Comparison of ENCODE assay signal across 18 cellular contexts in genomic region chr7:92042056-92042737, GRCh38.
DNase-seq lines count a peak whose midpoint lies in the region; ATAC-seq, FAIRE-seq and TF ChIP-seq lines count a peak whose summit lies in the region.
"Had no signal": no experiment of that assay in that cellular context is flagged by ENCODE, and none has a peak within 500 bp of the region (broad histone marks: within the 10 kb centered on the region; RNA-seq: fewer than 3 reads in every experiment).

No MANE protein-coding gene starts in this region.

- H3K27me3 ChIP-seq in left ventricle myocardium inferior (ENCODE audit: low read depth): no peaks in the 10 kb centered on the region
- no peaks in the 10 kb centered on the region for H3K27me3 ChIP-seq in osteoblast (ENCODE audit: insufficient read depth, low read length)
- H3K27me3 ChIP-seq: breast epithelium, foreskin keratinocyte, sigmoid colon had no signal

- ATAC-seq in A549 (peak in 1 of 2 experiments; percentile 70; a peak in 3 of 6 replicates), HG02798 (IDR thresholded peaks at IDR 0.05; ENCODE audit: poor library complexity, unreplicated experiment) (no peak), GM21825 (IDR thresholded peaks at IDR 0.05; ENCODE audit: unreplicated experiment) (no peak)
- ATAC-seq in activated T-cell treated with anti-CD3 and anti-CD28 coated beads, Interleukin-2, amount 50 U/mL, for 4 hours: no peak
- ATAC-seq: activated naive CD8-positive, alpha-beta T cell treated with anti-CD3 and anti-CD28 coated beads, Interleukin-2, amount 50 U/mL, for 24 hours; foreskin keratinocyte had no signal

- FAIRE-seq in A549 (lab: Jason Lieb, UNC): peak; percentile 84

- H2AFZ ChIP-seq in osteoblast (ENCODE audit: low read length): no peak overlapping the region

- WGBS in A549 (ENCODE audit: missing lambda C conversion rate): 45% methylated on average over 4 of the region's 4 CpGs

- H3K4me2 ChIP-seq in A549 (peak overlapping the region; percentile 55), osteoblast (ENCODE audit: insufficient read depth, low read length) (no peak overlapping the region)

- no peak overlapping the region for H3K4me3 Mint-ChIP-seq in activated T-cell treated with anti-CD3 and anti-CD28 coated beads, Interleukin-2, amount 50 U/mL, for 4 hours
- H3K4me3 Mint-ChIP-seq: activated naive CD8-positive, alpha-beta T cell treated with anti-CD3 and anti-CD28 coated beads, Interleukin-2, amount 50 U/mL, for 24 hours; CD14-positive monocyte; IgD-negative memory B cell had no signal

- H3K9me3 Mint-ChIP-seq in activated T-cell treated with anti-CD3 and anti-CD28 coated beads, Interleukin-2, amount 50 U/mL, for 4 hours: no peaks in the 10 kb centered on the region
- H3K9me3 Mint-ChIP-seq: activated naive CD8-positive, alpha-beta T cell treated with anti-CD3 and anti-CD28 coated beads, Interleukin-2, amount 50 U/mL, for 24 hours; CD14-positive monocyte; IgD-negative memory B cell had no signal

- no peaks in the 10 kb centered on the region for H3K79me2 ChIP-seq in osteoblast (ENCODE audit: insufficient read depth, low read length)

- H3K4me1 Mint-ChIP-seq in activated T-cell treated with anti-CD3 and anti-CD28 coated beads, Interleukin-2, amount 50 U/mL, for 4 hours (ENCODE audit: low read depth): no peaks in the 10 kb centered on the region
- H3K4me1 Mint-ChIP-seq: activated naive CD8-positive, alpha-beta T cell treated with anti-CD3 and anti-CD28 coated beads, Interleukin-2, amount 50 U/mL, for 24 hours; CD14-positive monocyte; IgD-negative memory B cell had no signal

- TF ChIP-seq CTCF in A549 (IDR thresholded peaks at IDR 0.05): no peak
- TF ChIP-seq CTCF in left ventricle myocardium inferior (IDR thresholded peaks at IDR 0.05; ENCODE audit: borderline replicate concordance): no peak
- TF ChIP-seq CTCF in osteoblast (IDR thresholded peaks at IDR 0.05; ENCODE audit: extremely low read depth, low read depth, low read length): no peak

- no peak for TF ChIP-seq EP300 in A549 (IDR thresholded peaks at IDR 0.05)

- H3K36me3 Mint-ChIP-seq in activated T-cell treated with anti-CD3 and anti-CD28 coated beads, Interleukin-2, amount 50 U/mL, for 4 hours (ENCODE audit: insufficient read depth): peaks cover 35% of the 10 kb centered on the region

- 0 out of 6 replicates have a peak overlapping the region, but pooled peaks of 1 of the 2 experiments have one; percentile 2 for H3K27ac ChIP-seq in A549
- peak overlapping the region; percentile 82 for H3K27ac ChIP-seq in left ventricle myocardium inferior (replicated peaks)
- H3K27ac ChIP-seq in osteoblast (ENCODE audit: low read depth, low read length): no peak overlapping the region
- H3K27ac ChIP-seq: breast epithelium, foreskin keratinocyte had no signal

- POLR2A ChIA-PET in A549 (lab: Yijun Ruan, JAX): no interaction called here

- DNase-seq in A549 (ENCODE audit: low read depth in 1 of 2, low spot score in 1 of 2) (peak; percentile 8 to 54), HuH-7.5 (ENCODE audit: low spot score) (peak; percentile 43), left ventricle myocardium inferior (no peak), osteoblast (ENCODE audit: insufficient read length, low spot score, missing footprints) (peak; percentile 54), T-helper 1 cell (no peak)
- DNase-seq in activated T-cell treated with anti-CD3 and anti-CD28 coated beads, Interleukin-2, amount 50 U/mL, for 4 hours: no peak
- DNase-seq: activated naive CD8-positive, alpha-beta T cell treated with anti-CD3 and anti-CD28 coated beads, Interleukin-2, amount 50 U/mL, for 24 hours; DMS153; foreskin keratinocyte; NCI-H1694; RPMI8226; sigmoid colon; stimulated activated CD4-positive, alpha-beta T cell treated with anti-CD3 and anti-CD28 coated beads, Interleukin-2, amount 100 ng/mL, for 48 hours had no signal

- TF ChIP-seq RAD21 in A549 (conservative IDR thresholded peaks at IDR 0.05 in 1 of 2, IDR thresholded peaks at IDR 0.05 in 1 of 2): no peak

- peaks cover 66% of the 10 kb centered on the region for H3K36me3 ChIP-seq in left ventricle myocardium inferior
- peaks cover 31% of the 10 kb centered on the region for H3K36me3 ChIP-seq in osteoblast (ENCODE audit: insufficient read depth, low read length)

- H3K9me3 ChIP-seq in A549 (no peaks in the 10 kb centered on the region), left ventricle myocardium inferior (replicated peaks) (no peaks in the 10 kb centered on the region), osteoblast (ENCODE audit: low read depth, low read length) (no peaks in the 10 kb centered on the region)
- H3K9me3 ChIP-seq: breast epithelium, sigmoid colon had no signal

- no peak overlapping the region for H3K4me3 ChIP-seq in A549
- H3K4me3 ChIP-seq in left ventricle myocardium inferior: no peak overlapping the region
- H3K4me3 ChIP-seq in osteoblast (ENCODE audit: insufficient read depth, low read length): no peak overlapping the region
- H3K4me3 ChIP-seq: breast epithelium, sigmoid colon had no signal

- no peak for TF ChIP-seq POLR2A in A549 (IDR thresholded peaks at IDR 0.05; ENCODE audit: low read length)

- H3K4me1 ChIP-seq in A549: peaks cover 13% of the 10 kb centered on the region; the same call in 2 of the 3 replicates
- peaks cover 27% of the 10 kb centered on the region for H3K4me1 ChIP-seq in left ventricle myocardium inferior
- H3K4me1 ChIP-seq in osteoblast (ENCODE audit: insufficient read depth, low read length): no peaks in the 10 kb centered on the region
- H3K4me1 ChIP-seq: breast epithelium, foreskin keratinocyte had no signal

- H3K27me3 Mint-ChIP-seq in activated T-cell treated with anti-CD3 and anti-CD28 coated beads, Interleukin-2, amount 50 U/mL, for 4 hours (ENCODE audit: low read depth): no peaks in the 10 kb centered on the region
- H3K27me3 Mint-ChIP-seq: activated naive CD8-positive, alpha-beta T cell treated with anti-CD3 and anti-CD28 coated beads, Interleukin-2, amount 50 U/mL, for 24 hours; IgD-negative memory B cell had no signal

- CTCF ChIA-PET in A549 (lab: Yijun Ruan, JAX): no interaction called here

- no peaks in the 10 kb centered on the region for H4K20me1 ChIP-seq in osteoblast (ENCODE audit: insufficient read depth, low read length)

- intact Hi-C loops in left ventricle myocardium inferior (cut with micrococcal nuclease): no loop called here

TF ChIP-seq in A549, 52 proteins besides CTCF, POLR2A, EP300 and RAD21:
- TF ChIP-seq ATOH8 (CRISPR knock-in tag; IDR thresholded peaks at IDR 0.05; ENCODE audit: low read depth) (no peak), KDM1A (IDR thresholded peaks at IDR 0.05; ENCODE audit: low read depth) (no peak), HEYL (CRISPR knock-in tag; IDR thresholded peaks at IDR 0.05) (no peak), BHLHE40 (IDR thresholded peaks at IDR 0.05; ENCODE audit: low read depth, low read length) (no peak), FOSB (CRISPR knock-in tag; IDR thresholded peaks at IDR 0.05) (no peak), HDAC2 (IDR thresholded peaks at IDR 0.05) (no peak)

Comparison
In these comparisons a context has a peak if more than half of its experiments do, and no peak if none do; other contexts are left out.
1. DNase-seq: peak in A549 (2 of 2), HuH-7.5 (single experiment) and osteoblast (single experiment); none in left ventricle myocardium inferior (single experiment), activated T-cell treated with anti-CD3 and anti-CD28 coated beads, Interleukin-2, amount 50 U/mL, for 4 hours (single experiment) and T-helper 1 cell (0 of 5).